In the genomic region with DNA sequence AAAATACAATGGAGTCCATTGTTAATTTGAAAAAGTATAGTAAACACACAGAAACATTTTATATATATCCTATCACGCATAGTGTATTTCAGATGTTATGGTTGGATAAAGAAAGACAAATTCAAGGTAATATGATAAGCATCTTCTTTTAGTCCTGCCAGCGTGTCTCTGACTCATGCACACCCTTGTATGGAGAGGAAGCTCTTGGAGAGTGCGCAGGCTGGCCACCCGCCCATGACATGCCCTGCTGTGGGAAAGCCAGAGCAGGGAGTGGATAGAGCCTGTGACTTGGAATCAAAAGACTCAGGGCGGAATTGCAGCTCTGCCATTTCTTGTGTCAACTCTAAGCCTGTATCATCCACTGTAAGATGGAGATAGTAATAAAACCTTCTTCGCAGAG, we compare ENCODE assay signal across 8 cellular contexts. TPM values are rescaled to one million over a fixed set of nuclear protein-coding genes. Genes with fewer than 3 reads are reported as not detected.
DNase-seq lines count a peak whose midpoint lies in the region; ATAC-seq and TF ChIP-seq lines count a peak whose summit lies in the region.

No MANE protein-coding gene starts in this region.

- WGBS in psoas muscle, 3 donors = 17 to 31% (median 21%) methylated on average over 6 of the region's 6 CpGs

- intact Hi-C loops in psoas muscle (cut with DNase I) = loop anchor here (1.0 to 5.0 kb wide), 3 partner anchors 44 to 65 kb away; partner anchors contain the start of genes CNBP (in 1 of the 2) and ISY1 (in 1 of the 2)

- no peak overlapping the region for H3K4me3 ChIP-seq in Peyer's patch
- peak overlapping the region; percentile 27 for H3K4me3 ChIP-seq in psoas muscle

- no peak for TF ChIP-seq CTCF in Peyer's patch (IDR thresholded peaks at IDR 0.05)
- no peak for TF ChIP-seq CTCF in psoas muscle (IDR thresholded peaks at IDR 0.05)

- H3K9me3 ChIP-seq in Peyer's patch (no peaks in the 10 kb centered on the region), psoas muscle (no peaks in the 10 kb centered on the region)

- H3K27me3 ChIP-seq in Peyer's patch = no peaks in the 10 kb centered on the region
- H3K27me3 ChIP-seq in psoas muscle (ENCODE audit: insufficient read depth in 3 of 3, low read length in 2 of 3) = no peaks in the 10 kb centered on the region

- H3K36me3 ChIP-seq in Peyer's patch = no peaks in the 10 kb centered on the region
- no peaks in the 10 kb centered on the region for H3K36me3 ChIP-seq in psoas muscle (ENCODE audit: insufficient read depth in 1 of 2, low read depth in 1 of 2)

- DNase-seq in DMS53 (lab: John Stamatoyannopoulos, UW) (peak; percentile 86), Peyer's patch (peak in 2 of 3 donors; percentile 25 to 65), fibroblast of gingiva (ENCODE audit: low read depth) (peak; percentile 96), psoas muscle (peak; percentile 91 to 97), NCI-H1092 (lab: John Stamatoyannopoulos, UW) (no peak), 8988T (no peak)

- H3K27ac ChIP-seq in Peyer's patch (peak overlapping the region in 2 of 4 donors; percentile 7 to 80), psoas muscle (peak overlapping the region; percentile 97)

- TF ChIP-seq POLR2A in Peyer's patch (IDR thresholded peaks at IDR 0.05) (no peak), GM18505 (IDR thresholded peaks at IDR 0.05; ENCODE audit: borderline replicate concordance, extremely low read depth, insufficient read depth, insufficient read length) (no peak)

- peak; percentile 89 to 91 (median 90) for ATAC-seq in psoas muscle
- no peak for ATAC-seq in GM18505 (IDR thresholded peaks at IDR 0.05; ENCODE audit: unreplicated experiment)
- ATAC-seq in activated CD4-positive, CD25-positive, alpha-beta regulatory T cell treated with anti-CD3 and anti-CD28 coated beads, Interleukin-2, amount 50 U/mL, for 24 hours = no peak

- H3K4me1 ChIP-seq in Peyer's patch = peaks cover 0 to 39% (median 5%) of the 10 kb centered on the region in 4 donors
- H3K4me1 ChIP-seq in psoas muscle = peaks cover 45% of the 10 kb centered on the region

RNA-seq across cellular contexts. Expression of gene COPG1, which starts 23.0 kb away (rescaled TPM):
- total RNA-seq in Peyer's patch = 100 to 1,000 TPM; 120 to 220 (median 176) TPM
- 10 to 100 TPM; 59.7 to 85.6 (median 65.4) TPM for total RNA-seq in psoas muscle
- 10 to 100 TPM; 58.4 to 96.1 (median 66.9) TPM for polyA plus RNA-seq in psoas muscle

RNA-seq across cellular contexts. Expression of gene CNBP, which starts 42.7 kb away (rescaled TPM):
- total RNA-seq in Peyer's patch (100 to 1,000 TPM; 191 to 261 (median 231) TPM), psoas muscle (100 to 1,000 TPM; 754 to 850 (median 816) TPM)
- 100 to 1,000 TPM; 423 to 678 (median 575) TPM for polyA plus RNA-seq in psoas muscle

RNA-seq across cellular contexts. Expression of gene HMCES, which starts 52.3 kb away (rescaled TPM):
- 10 to 100 TPM; 22.2 to 29.7 (median 24.2) TPM for total RNA-seq in Peyer's patch
- total RNA-seq in psoas muscle = 10 to 100 TPM; 33.9 to 37.4 (median 37.0) TPM
- polyA plus RNA-seq in psoas muscle = 10 to 100 TPM; 32.6 to 35.7 (median 34.5) TPM

Comparison
In these comparisons a context has a peak if more than half of its experiments do, and no peak if none do; other contexts are left out.
1. DNase-seq: peak in DMS53 (single experiment), Peyer's patch (2 of 3), fibroblast of gingiva (single experiment) and psoas muscle (2 of 2); none in NCI-H1092 (single experiment) and 8988T (single experiment).
2. ATAC-seq: peak in psoas muscle (4 of 4); none in GM18505 (single experiment) and activated CD4-positive, CD25-positive, alpha-beta regulatory T cell treated with anti-CD3 and anti-CD28 coated beads, Interleukin-2, amount 50 U/mL, for 24 hours (0 of 2).